8 cellular contexts compared by ENCODE assay signal in the genomic region with DNA sequence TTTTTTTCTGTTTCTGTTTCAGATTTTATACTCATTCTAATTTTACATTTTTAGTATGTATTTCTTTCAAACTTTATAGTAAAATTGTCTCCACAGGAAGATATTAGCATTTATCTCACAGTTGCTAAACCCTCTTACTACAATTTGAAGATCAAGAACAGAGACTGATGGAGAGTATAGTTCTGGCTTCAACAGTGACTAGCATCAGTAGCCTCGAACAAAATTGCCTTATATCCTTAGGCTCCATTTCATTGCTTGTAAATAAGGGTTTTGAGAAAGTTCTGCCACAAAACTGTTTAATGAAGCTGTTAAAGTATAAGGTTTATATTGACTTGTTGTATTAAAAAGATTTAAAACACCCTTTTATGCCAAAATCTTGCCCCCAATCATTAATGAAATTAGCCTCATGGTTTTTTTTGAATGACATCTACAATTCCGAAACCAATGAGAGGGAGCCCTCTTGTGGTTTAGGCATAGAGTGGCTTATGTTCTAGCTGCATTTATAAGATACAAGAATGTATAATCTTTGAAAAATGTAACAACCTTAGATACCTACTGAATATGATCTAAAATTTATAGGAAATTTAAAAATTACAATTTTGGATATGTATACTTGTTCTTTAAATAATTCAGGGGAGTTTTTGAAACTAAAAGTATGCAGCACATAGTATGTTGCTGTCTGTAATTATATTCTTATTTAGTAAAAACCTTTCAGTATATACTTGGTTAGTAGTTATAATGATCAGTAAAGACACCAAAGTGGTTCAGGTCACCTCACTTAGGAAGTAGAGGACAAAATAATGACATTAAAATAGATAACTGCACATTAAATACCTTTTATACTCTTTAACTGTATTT.
A peak's percentile ranks its signal among the peaks of the same experiment; 100 is the strongest.
DNase-seq lines count a peak whose midpoint lies in the region; ATAC-seq, FAIRE-seq and TF ChIP-seq lines count a peak whose summit lies in the region.

No MANE protein-coding gene starts in this region.

- DNase-seq in AG04449 (ENCODE audit: low read depth, low spot score) (no peak), NCI-H345 treated with DMSO at 0.1 percent for 48 hours (lab: John Stamatoyannopoulos, UW; ENCODE audit: unreplicated experiment) (peak; percentile 1), bronchial epithelial cell (ENCODE audit: low read depth) (peak; percentile 58), lower lobe of right lung (no peak)
- no peak for DNase-seq in activated CD4-positive, alpha-beta memory T cell treated with anti-CD3 and anti-CD28 coated beads, Interleukin-2, amount 10 ng/mL, durations not matched to agents 7 days and 5 days
- DNase-seq in activated CD4-positive, alpha-beta T cell treated with anti-CD3 and anti-CD28 coated beads, Interleukin-2, amount 50 U/mL, for 1 hour, result no peak

- TF ChIP-seq CTCF in AG04449 (IDR thresholded peaks at IDR 0.05; ENCODE audit: insufficient read depth, low read length, missing control alignments), result peak; percentile 26
- peak; percentile 52 for TF ChIP-seq CTCF in GM12873 (IDR thresholded peaks at IDR 0.05; ENCODE audit: insufficient read depth, low read depth, low read length, missing control alignments)
- TF ChIP-seq CTCF in bronchial epithelial cell (IDR thresholded peaks at IDR 0.05; ENCODE audit: insufficient read depth, low read length, severe bottlenecking), result peak; percentile 46
- TF ChIP-seq CTCF in lower lobe of right lung (IDR thresholded peaks at IDR 0.05), result peak; percentile 79

- no peaks in the 10 kb centered on the region for H3K9me3 Mint-ChIP-seq in activated CD4-positive, alpha-beta memory T cell treated with anti-CD3 and anti-CD28 coated beads, Interleukin-2, amount 10 ng/mL, durations not matched to agents 7 days and 5 days

- no peak overlapping the region for H3K27ac ChIP-seq in lower lobe of right lung

- ATAC-seq in HG02884 (IDR thresholded peaks at IDR 0.05; ENCODE audit: unreplicated experiment), result peak; percentile 67
- ATAC-seq in lower lobe of right lung, result peak; percentile 61 to 68

- H3K4me3 ChIP-seq in AG04449 (ENCODE audit: low read depth, low read length) (no peak overlapping the region), bronchial epithelial cell (ENCODE audit: low read depth, low read length) (no peak overlapping the region), lower lobe of right lung (no peak overlapping the region)

- intact Hi-C loops in lower lobe of right lung (cut with DNase I), result loop anchor here (5.0 kb wide), 1 partner anchor 265 kb away; no protein-coding TSS in a partner anchor

- no peaks in the 10 kb centered on the region for H3K27me3 ChIP-seq in bronchial epithelial cell (ENCODE audit: control insufficient read depth, insufficient read depth, low read length)
- no peaks in the 10 kb centered on the region for H3K27me3 ChIP-seq in lower lobe of right lung (ENCODE audit: low read depth)

- H3K9me3 ChIP-seq in lower lobe of right lung, result no peaks in the 10 kb centered on the region

- CTCF ChIA-PET in AG04449 (lab: Yijun Ruan, JAX), result interaction anchor here (1.4 kb wide), 1 partner anchor 260 kb away, joined by 5 read pairs; no protein-coding TSS in a partner anchor
- CTCF ChIA-PET in activated CD4-positive, alpha-beta memory T cell treated with anti-CD3 and anti-CD28 coated beads, Interleukin-2, amount 10 ng/mL, durations not matched to agents 7 days and 5 days (lab: Charles Lee), result interaction anchor here (0.7 to 1.2 kb wide), 4 partner anchors 83 to 266 kb away, joined by 3 read pairs; no protein-coding TSS in a partner anchor

- no peak overlapping the region for H3K4me3 Mint-ChIP-seq in activated CD4-positive, alpha-beta memory T cell treated with anti-CD3 and anti-CD28 coated beads, Interleukin-2, amount 10 ng/mL, durations not matched to agents 7 days and 5 days

- H3K36me3 ChIP-seq in bronchial epithelial cell (ENCODE audit: control insufficient read depth, insufficient read depth, low read length), result no peaks in the 10 kb centered on the region
- no peaks in the 10 kb centered on the region for H3K36me3 ChIP-seq in lower lobe of right lung

- POLR2A ChIA-PET in AG04449 (lab: Yijun Ruan, JAX), result no interaction called here
- POLR2A ChIA-PET in activated CD4-positive, alpha-beta memory T cell treated with anti-CD3 and anti-CD28 coated beads, Interleukin-2, amount 10 ng/mL, durations not matched to agents 7 days and 5 days (lab: Charles Lee), result interaction anchor here (1.5 kb wide), 1 partner anchor 110 kb away, joined by 4 read pairs; a partner anchor contains a TSS

- peaks cover 6% of the 10 kb centered on the region for H3K4me1 Mint-ChIP-seq in activated CD4-positive, alpha-beta memory T cell treated with anti-CD3 and anti-CD28 coated beads, Interleukin-2, amount 10 ng/mL, durations not matched to agents 7 days and 5 days

- H3K27ac Mint-ChIP-seq in activated CD4-positive, alpha-beta memory T cell treated with anti-CD3 and anti-CD28 coated beads, Interleukin-2, amount 10 ng/mL, durations not matched to agents 7 days and 5 days, result no peak overlapping the region

- no peak for FAIRE-seq in bronchial epithelial cell (lab: Jason Lieb, UNC)

- no peaks in the 10 kb centered on the region for H3K27me3 Mint-ChIP-seq in activated CD4-positive, alpha-beta memory T cell treated with anti-CD3 and anti-CD28 coated beads, Interleukin-2, amount 10 ng/mL, durations not matched to agents 7 days and 5 days

- no peaks in the 10 kb centered on the region for H3K36me3 Mint-ChIP-seq in activated CD4-positive, alpha-beta memory T cell treated with anti-CD3 and anti-CD28 coated beads, Interleukin-2, amount 10 ng/mL, durations not matched to agents 7 days and 5 days (ENCODE audit: low read depth)

- peaks cover 5% of the 10 kb centered on the region for H3K4me1 ChIP-seq in lower lobe of right lung

Comparison
In these comparisons a context has a peak if more than half of its experiments do, and no peak if none do; other contexts are left out.
1. DNase-seq: peak in NCI-H345 treated with DMSO at 0.1 percent for 48 hours (single experiment) and bronchial epithelial cell (single experiment); none in AG04449 (single experiment), lower lobe of right lung (single experiment), activated CD4-positive, alpha-beta memory T cell treated with anti-CD3 and anti-CD28 coated beads, Interleukin-2, amount 10 ng/mL, durations not matched to agents 7 days and 5 days (single experiment) and activated CD4-positive, alpha-beta T cell treated with anti-CD3 and anti-CD28 coated beads, Interleukin-2, amount 50 U/mL, for 1 hour (single experiment).
2. CTCF ChIP-seq: peak in every context shown above with its lines; median percentile 79 in lower lobe of right lung; 52 in GM12873; 46 in bronchial epithelial cell; 26 in AG04449.